In genomic region chr1:86429830-86430229, GRCh38 we compare ENCODE assay signal across 8 cellular contexts. TPM values are rescaled to one million over a fixed set of nuclear protein-coding genes. Genes with fewer than 3 reads are reported as not detected.
DNase-seq lines count a peak whose midpoint lies in the region; ATAC-seq and TF ChIP-seq lines count a peak whose summit lies in the region.

No MANE protein-coding gene starts in this region.

- ATAC-seq in gastroesophageal sphincter (peak; percentile 95), GM21515 (IDR thresholded peaks at IDR 0.05; ENCODE audit: unreplicated experiment) (no peak)

- H3K27ac ChIP-seq in gastroesophageal sphincter (peak overlapping the region; percentile 32 to 56 (median 42)), skeletal muscle tissue (ENCODE audit: low read depth, low read length) (peak overlapping the region; percentile 57)

- no peak for TF ChIP-seq CTCF in gastroesophageal sphincter (IDR thresholded peaks at IDR 0.05)

- peaks cover 0 to 13% (median 5%) of the 10 kb centered on the region in 3 donors for H3K4me1 ChIP-seq in gastroesophageal sphincter
- H3K4me1 ChIP-seq in skeletal muscle tissue (ENCODE audit: control insufficient read depth in 3 of 3, insufficient read depth in 3 of 3, low read length in 3 of 3): no peaks in the 10 kb centered on the region

- H3K9me3 ChIP-seq in gastroesophageal sphincter: no peaks in the 10 kb centered on the region
- no peaks in the 10 kb centered on the region for H3K9me3 ChIP-seq in skeletal muscle tissue (ENCODE audit: control insufficient read depth in 3 of 3, low read length in 3 of 3)

- WGBS in gastroesophageal sphincter (ENCODE audit: low coverage in 1 of 2), 2 donors: 6 to 17% methylated on average over 1 to 3 of the region's 3 CpGs

- TF ChIP-seq POLR2A in gastroesophageal sphincter (IDR thresholded peaks at IDR 0.05): no peak

- no peak overlapping the region for H3K9ac ChIP-seq in skeletal muscle tissue (ENCODE audit: low read depth in 1 of 3, low read length in 3 of 3)

- TF ChIP-seq EP300 in gastroesophageal sphincter (IDR thresholded peaks at IDR 0.05): no peak

- H3K4me3 ChIP-seq in gastroesophageal sphincter (no peak overlapping the region), skeletal muscle tissue (ENCODE audit: low read length in 3 of 3) (no peak overlapping the region)

- H3K36me3 ChIP-seq in gastroesophageal sphincter (no peaks in the 10 kb centered on the region), skeletal muscle tissue (ENCODE audit: control insufficient read depth in 3 of 3, insufficient read depth in 3 of 3, low read length in 3 of 3) (no peaks in the 10 kb centered on the region)

- H3K27me3 ChIP-seq in gastroesophageal sphincter (no peaks in the 10 kb centered on the region), skeletal muscle tissue (ENCODE audit: control insufficient read depth in 3 of 3, insufficient read depth in 3 of 3, low read length in 3 of 3) (no peaks in the 10 kb centered on the region)

- DNase-seq in HCEC 1CT (peak; percentile 96), SKM-1 (lab: John Stamatoyannopoulos, UW; ENCODE audit: unreplicated experiment) (peak; percentile 68), superior temporal gyrus (ENCODE audit: extremely low spot score) (no peak), occipital lobe (lab: John Stamatoyannopoulos, UW) (no peak), NCI-H2171 (lab: John Stamatoyannopoulos, UW) (no peak)

RNA-seq across cellular contexts. Expression of gene CLCA2, which starts 5.9 kb away (rescaled TPM):
- total RNA-seq in gastroesophageal sphincter (10 to 100 TPM in 1 of 4 donors, 1 to 10 TPM in 1, under 1 TPM in 1, not detected in 1; 0.19 to 38.3 (median 1.7) TPM), skeletal muscle tissue (not detected), occipital lobe (under 0.01 TPM)

RNA-seq across cellular contexts. Expression of gene ODF2L, which starts 33.7 kb away (rescaled TPM):
- total RNA-seq in gastroesophageal sphincter (10 to 100 TPM in 3 of 4 donors, 1 to 10 TPM in 1; 9.2 to 30.8 (median 21.4) TPM), skeletal muscle tissue (18.3 TPM), occipital lobe (100 TPM)

RNA-seq across cellular contexts. Expression of gene CLCA1, which starts 38.9 kb away (rescaled TPM):
- total RNA-seq in gastroesophageal sphincter (not detected), skeletal muscle tissue (not detected), occipital lobe (0.16 TPM)

Comparison
In these comparisons a context has a peak if more than half of its experiments do, and no peak if none do; other contexts are left out.
1. DNase-seq: peak in HCEC 1CT (single experiment) and SKM-1 (single experiment); none in superior temporal gyrus (single experiment), occipital lobe (single experiment) and NCI-H2171 (single experiment).